2 cellular contexts compared by ENCODE assay signal in the genomic region with DNA sequence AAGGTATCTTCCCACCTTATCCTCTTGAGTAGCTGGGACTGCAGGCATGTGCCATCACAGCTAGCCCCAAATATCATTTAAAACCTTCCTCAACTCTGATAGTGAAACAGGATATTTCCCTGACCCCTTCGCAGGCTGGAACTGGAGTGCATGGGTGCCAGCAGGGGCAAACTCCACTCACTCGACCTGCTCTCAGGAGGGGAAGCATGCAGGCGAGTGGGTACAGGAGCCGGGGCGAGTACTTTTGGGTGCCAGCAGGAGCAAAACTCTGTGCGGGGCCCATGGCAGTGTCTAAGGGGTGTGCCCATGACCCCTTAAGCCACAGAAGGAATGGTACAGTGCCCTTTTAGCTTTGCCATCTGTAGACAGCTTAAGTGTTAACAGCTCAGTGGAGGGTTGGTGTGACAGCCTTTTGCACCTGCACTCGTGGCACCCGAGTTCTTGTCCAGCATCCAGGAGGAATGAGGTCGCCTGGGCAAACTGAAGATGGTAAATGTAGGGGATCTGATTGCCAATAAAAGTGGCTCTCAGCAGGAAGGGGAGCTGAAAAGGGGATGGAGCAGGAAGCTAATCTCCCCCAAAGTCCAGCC.
TF ChIP-seq lines count a peak whose summit lies in the region.

No MANE protein-coding gene starts in this region.

TF ChIP-seq in liver, 16 proteins besides CTCF, POLR2A, EP300 and RAD21 (continued from another document):
- TF ChIP-seq, protein P1, sequence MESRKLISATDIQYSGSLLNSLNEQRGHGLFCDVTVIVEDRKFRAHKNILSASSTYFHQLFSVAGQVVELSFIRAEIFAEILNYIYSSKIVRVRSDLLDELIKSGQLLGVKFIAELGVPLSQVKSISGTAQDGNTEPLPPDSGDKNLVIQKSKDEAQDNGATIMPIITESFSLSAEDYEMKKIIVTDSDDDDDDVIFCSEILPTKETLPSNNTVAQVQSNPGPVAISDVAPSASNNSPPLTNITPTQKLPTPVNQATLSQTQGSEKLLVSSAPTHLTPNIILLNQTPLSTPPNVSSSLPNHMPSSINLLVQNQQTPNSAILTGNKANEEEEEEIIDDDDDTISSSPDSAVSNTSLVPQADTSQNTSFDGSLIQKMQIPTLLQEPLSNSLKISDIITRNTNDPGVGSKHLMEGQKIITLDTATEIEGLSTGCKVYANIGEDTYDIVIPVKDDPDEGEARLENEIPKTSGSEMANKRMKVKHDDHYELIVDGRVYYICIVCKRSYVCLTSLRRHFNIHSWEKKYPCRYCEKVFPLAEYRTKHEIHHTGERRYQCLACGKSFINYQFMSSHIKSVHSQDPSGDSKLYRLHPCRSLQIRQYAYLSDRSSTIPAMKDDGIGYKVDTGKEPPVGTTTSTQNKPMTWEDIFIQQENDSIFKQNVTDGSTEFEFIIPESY (IDR thresholded peaks at IDR 0.05): no peak

TF ChIP-seq in HepG2, 621 proteins besides CTCF, POLR2A, EP300 and RAD21 (continued from another document):
- TF ChIP-seq NFE2 (CRISPR knock-in tag; IDR thresholded peaks at IDR 0.05) (no peak), NCOA1 (CRISPR knock-in tag; IDR thresholded peaks at IDR 0.05) (no peak), KLF11 (CRISPR knock-in tag; IDR thresholded peaks at IDR 0.05) (no peak), ZMAT3 (CRISPR knock-in tag; conservative IDR thresholded peaks at IDR 0.05) (no peak), ZNF777 (CRISPR knock-in tag; IDR thresholded peaks at IDR 0.05) (no peak)
- TF ChIP-seq, protein P2, sequence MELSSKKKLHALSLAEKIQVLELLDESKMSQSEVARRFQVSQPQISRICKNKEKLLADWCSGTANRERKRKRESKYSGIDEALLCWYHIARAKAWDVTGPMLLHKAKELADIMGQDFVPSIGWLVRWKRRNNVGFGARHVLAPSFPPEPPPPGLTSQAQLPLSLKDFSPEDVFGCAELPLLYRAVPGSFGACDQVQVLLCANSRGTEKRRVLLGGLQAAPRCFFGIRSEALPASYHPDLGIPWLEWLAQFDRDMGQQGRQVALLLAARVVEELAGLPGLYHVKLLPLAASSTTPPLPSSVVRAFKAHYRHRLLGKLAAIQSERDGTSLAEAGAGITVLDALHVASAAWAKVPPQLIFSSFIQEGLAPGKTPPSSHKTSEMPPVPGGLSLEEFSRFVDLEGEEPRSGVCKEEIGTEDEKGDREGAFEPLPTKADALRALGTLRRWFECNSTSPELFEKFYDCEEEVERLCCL (CRISPR knock-in tag; IDR thresholded peaks at IDR 0.05; ENCODE audit: borderline replicate concordance): no peak
- TF ChIP-seq, protein P3, sequence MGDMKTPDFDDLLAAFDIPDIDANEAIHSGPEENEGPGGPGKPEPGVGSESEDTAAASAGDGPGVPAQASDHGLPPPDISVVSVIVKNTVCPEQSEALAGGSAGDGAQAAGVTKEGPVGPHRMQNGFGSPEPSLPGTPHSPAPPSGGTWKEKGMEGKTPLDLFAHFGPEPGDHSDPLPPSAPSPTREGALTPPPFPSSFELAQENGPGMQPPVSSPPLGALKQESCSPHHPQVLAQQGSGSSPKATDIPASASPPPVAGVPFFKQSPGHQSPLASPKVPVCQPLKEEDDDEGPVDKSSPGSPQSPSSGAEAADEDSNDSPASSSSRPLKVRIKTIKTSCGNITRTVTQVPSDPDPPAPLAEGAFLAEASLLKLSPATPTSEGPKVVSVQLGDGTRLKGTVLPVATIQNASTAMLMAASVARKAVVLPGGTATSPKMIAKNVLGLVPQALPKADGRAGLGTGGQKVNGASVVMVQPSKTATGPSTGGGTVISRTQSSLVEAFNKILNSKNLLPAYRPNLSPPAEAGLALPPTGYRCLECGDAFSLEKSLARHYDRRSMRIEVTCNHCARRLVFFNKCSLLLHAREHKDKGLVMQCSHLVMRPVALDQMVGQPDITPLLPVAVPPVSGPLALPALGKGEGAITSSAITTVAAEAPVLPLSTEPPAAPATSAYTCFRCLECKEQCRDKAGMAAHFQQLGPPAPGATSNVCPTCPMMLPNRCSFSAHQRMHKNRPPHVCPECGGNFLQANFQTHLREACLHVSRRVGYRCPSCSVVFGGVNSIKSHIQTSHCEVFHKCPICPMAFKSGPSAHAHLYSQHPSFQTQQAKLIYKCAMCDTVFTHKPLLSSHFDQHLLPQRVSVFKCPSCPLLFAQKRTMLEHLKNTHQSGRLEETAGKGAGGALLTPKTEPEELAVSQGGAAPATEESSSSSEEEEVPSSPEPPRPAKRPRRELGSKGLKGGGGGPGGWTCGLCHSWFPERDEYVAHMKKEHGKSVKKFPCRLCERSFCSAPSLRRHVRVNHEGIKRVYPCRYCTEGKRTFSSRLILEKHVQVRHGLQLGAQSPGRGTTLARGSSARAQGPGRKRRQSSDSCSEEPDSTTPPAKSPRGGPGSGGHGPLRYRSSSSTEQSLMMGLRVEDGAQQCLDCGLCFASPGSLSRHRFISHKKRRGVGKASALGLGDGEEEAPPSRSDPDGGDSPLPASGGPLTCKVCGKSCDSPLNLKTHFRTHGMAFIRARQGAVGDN (CRISPR knock-in tag; IDR thresholded peaks at IDR 0.05): no peak
